26 cellular contexts compared by ENCODE assay signal in the genomic region with DNA sequence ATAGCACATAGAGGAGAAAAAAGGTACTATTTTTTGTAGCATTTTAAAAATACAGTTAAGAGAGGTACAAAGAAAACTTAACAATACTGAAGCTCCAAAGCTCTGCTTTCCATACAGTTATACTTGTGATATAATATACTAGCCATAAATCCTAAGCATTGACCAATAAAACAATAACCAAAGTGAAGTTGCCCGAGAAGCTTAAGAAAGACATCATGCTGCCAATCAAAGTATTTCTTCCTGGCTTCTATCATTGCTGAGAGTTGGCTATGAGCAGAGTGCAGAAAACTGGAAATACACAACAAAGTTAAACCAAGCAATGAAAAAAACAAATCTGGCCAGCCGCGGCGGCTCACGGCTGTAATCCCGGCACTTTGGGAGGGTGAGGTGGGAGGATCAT.
DNase-seq lines count a peak whose midpoint lies in the region; ATAC-seq, FAIRE-seq and TF ChIP-seq lines count a peak whose summit lies in the region.
"Had no signal": no experiment of that assay in that cellular context is flagged by ENCODE, and none has a peak within 500 bp of the region (broad histone marks: within the 10 kb centered on the region; RNA-seq: fewer than 3 reads in every experiment).

No MANE protein-coding gene starts in this region.

- H2AFZ ChIP-seq in mesenchymal stem cell (ENCODE audit: low read depth, low read length) (no peak overlapping the region), PC-9 (no peak overlapping the region)

- FAIRE-seq in GM12891 (lab: Jason Lieb, UNC) (no peak), GM19239 (lab: Jason Lieb, UNC) (no peak)
- FAIRE-seq: A204.1, G401.6 had no signal

- TF ChIP-seq POLR2A in heart left ventricle (IDR thresholded peaks at IDR 0.05) (no peak), GM12891 (IDR thresholded peaks at IDR 0.05; ENCODE audit: low read depth, low read length) (no peak)

- H3K4me3 ChIP-seq in right cardiac atrium (ENCODE audit: low read length) = peak overlapping the region; percentile 38
- peak overlapping the region in 1 of 12 donors; percentile 15 for H3K4me3 ChIP-seq in heart left ventricle
- peak overlapping the region; percentile 74 for H3K4me3 ChIP-seq in adipocyte (ENCODE audit: low read length)
- peak overlapping the region in 1 of 2 experiments; percentile 68 for H3K4me3 ChIP-seq in mesenchymal stem cell (ENCODE audit: insufficient read depth in 1 of 2, low read depth in 1 of 2, low read length in 2 of 2)
- no peak overlapping the region for H3K4me3 ChIP-seq in PC-9
- H3K4me3 ChIP-seq: HAP-1 had no signal

- no peak overlapping the region for H3K4me2 ChIP-seq in mesenchymal stem cell (ENCODE audit: low read length, poor library complexity, severe bottlenecking)
- no peak overlapping the region for H3K4me2 ChIP-seq in PC-9
- H3K4me2 ChIP-seq: KMS-11 had no signal

- intact Hi-C loops in right cardiac atrium (cut with DNase I) (no loop called here), heart left ventricle (cut with DNase I) (loop anchor here in 3 of 10 donors (5.0 kb wide), 3 partner anchors 78 to 173 kb away; a partner anchor contains a TSS), PC-9 (cut with micrococcal nuclease; ENCODE audit: unreplicated experiment) (no loop called here)

- BruUV-seq in PC-9 (replicated peaks; lab: Mats Ljungman, UMichigan) = no TSS peak

- no peak overlapping the region for H2AK5ac ChIP-seq in mesenchymal stem cell (ENCODE audit: low read length, severe bottlenecking)

- no peak overlapping the region for H3K14ac ChIP-seq in mesenchymal stem cell (ENCODE audit: low read length in 2 of 2)

- no peak for ATAC-seq in right cardiac atrium
- ATAC-seq in heart left ventricle = no peak

- H3K9me3 ChIP-seq in right cardiac atrium (ENCODE audit: control insufficient read depth, low read length) (no peaks in the 10 kb centered on the region), heart left ventricle (no peaks in the 10 kb centered on the region), adipocyte (ENCODE audit: control insufficient read depth, low read length) (no peaks in the 10 kb centered on the region), mesenchymal stem cell (ENCODE audit: control insufficient read depth, low read length) (no peaks in the 10 kb centered on the region), PC-9 (ENCODE audit: insufficient read depth, low read depth) (no peaks in the 10 kb centered on the region)
- H3K9me3 ChIP-seq: HAP-1 had no signal

- H3K36me3 ChIP-seq in heart left ventricle = no peaks in the 10 kb centered on the region
- H3K36me3 ChIP-seq in adipocyte (ENCODE audit: control insufficient read depth, insufficient read depth, low read length, severe bottlenecking) = no peaks in the 10 kb centered on the region
- H3K36me3 ChIP-seq in mesenchymal stem cell (ENCODE audit: control insufficient read depth in 1 of 2, insufficient read depth in 2 of 2, low read depth in 1 of 2, low read length in 2 of 2) = no peaks in the 10 kb centered on the region
- H3K36me3 ChIP-seq in PC-9 (ENCODE audit: low read depth) = 0 out of 2 replicates have a peak, but pooled peaks cover 5% of the 10 kb centered on the region
- H3K36me3 ChIP-seq: HAP-1 had no signal

- no peak overlapping the region for H3K23ac ChIP-seq in mesenchymal stem cell (ENCODE audit: low read length in 2 of 2)

- H2BK5ac ChIP-seq in mesenchymal stem cell (ENCODE audit: low read depth, low read length, poor library complexity, severe bottlenecking) = no peak overlapping the region

- H3F3A ChIP-seq in PC-9 (ENCODE audit: insufficient read depth, low read depth) = peaks cover 19% of the 10 kb centered on the region

- H2BK15ac ChIP-seq in mesenchymal stem cell (ENCODE audit: low read depth, poor library complexity, severe bottlenecking) = no peak overlapping the region

- H3K27ac ChIP-seq in right cardiac atrium (ENCODE audit: low read length) (no peak overlapping the region), heart left ventricle (no peak overlapping the region), mesenchymal stem cell (ENCODE audit: low read length, poor library complexity, severe bottlenecking) (no peak overlapping the region), PC-9 (no peak overlapping the region)
- H3K27ac ChIP-seq: HL-60, KMS-11 had no signal

- H3K9ac ChIP-seq in adipocyte (ENCODE audit: low read length) = peak overlapping the region; percentile 63
- peak overlapping the region; percentile 68 for H3K9ac ChIP-seq in mesenchymal stem cell (ENCODE audit: low read length)
- H3K9ac ChIP-seq: KMS-11 had no signal

- peaks cover 13% of the 10 kb centered on the region for H3K79me1 ChIP-seq in mesenchymal stem cell (replicated peaks; ENCODE audit: low read length, poor library complexity, severe bottlenecking)

- H4K91ac ChIP-seq in mesenchymal stem cell (ENCODE audit: low read length) = no peak overlapping the region

- POLR2A ChIA-PET in PC-9 (lab: Charles Lee; ENCODE audit: unreplicated experiment) = no interaction called here

- no peak overlapping the region for H3K18ac ChIP-seq in mesenchymal stem cell (ENCODE audit: low read depth in 1 of 2, low read length in 2 of 2)

- H3K9me2 ChIP-seq in PC-9 (ENCODE audit: insufficient read depth) = no peaks in the 10 kb centered on the region; the same call in 1 of the 2 replicates

- peak in 2 of 3 donors; percentile 28 to 55 for DNase-seq in right cardiac atrium
- DNase-seq in heart left ventricle = no peak
- DNase-seq in adipocyte (ENCODE audit: low read depth) = no peak
- DNase-seq in mesenchymal stem cell = no peak
- DNase-seq in PC-9 = no peak
- DNase-seq in GM12891 (ENCODE audit: insufficient read length, low spot score) = no peak
- no peak for DNase-seq in GM19239 (ENCODE audit: insufficient read length, low spot score)
- DNase-seq: C1 segment of cervical spinal cord; CD4-positive, alpha-beta memory T cell; COR-L47; GOT3; NCI-H1048; NCI-H1417; NCI-H1694; NCI-H2029 treated with DMSO at 0.1 percent for 48 hours; NCI-H446 treated with DMSO at 0.1 percent for 48 hours; NCI-H526; NCI-H82; NK-92 treated with Interleukin-12 subunit alpha and Interleukin-12 subunit beta, amount 100 ng/mL, for 24 hours; RPMI8226; SHP77 treated with DMSO at 0.1 percent for 48 hours had no signal

- peaks cover 31% of the 10 kb centered on the region for H4K20me1 ChIP-seq in PC-9 (ENCODE audit: insufficient read depth)

- no peak overlapping the region for H3K4ac ChIP-seq in mesenchymal stem cell (ENCODE audit: low read depth in 1 of 2, low read length in 2 of 2)

- CTCF ChIA-PET in PC-9 (lab: Charles Lee) = no interaction called here

- H4K8ac ChIP-seq in mesenchymal stem cell (ENCODE audit: low read length) = no peak overlapping the region

- H2BK120ac ChIP-seq in mesenchymal stem cell (ENCODE audit: low read depth, low read length) = no peak overlapping the region

- WGBS in right cardiac atrium = 62% methylated on average over 6 of the region's 6 CpGs
- WGBS in heart left ventricle, 4 donors = 51 to 64% (median 62%) methylated on average over 6 of the region's 6 CpGs
- 81% methylated on average over 4 of the region's 6 CpGs for WGBS in mesenchymal stem cell

- no peaks in the 10 kb centered on the region for H3K27me3 ChIP-seq in right cardiac atrium (ENCODE audit: control insufficient read depth, insufficient read depth)
- no peaks in the 10 kb centered on the region for H3K27me3 ChIP-seq in heart left ventricle
- H3K27me3 ChIP-seq in adipocyte (replicated peaks; ENCODE audit: control insufficient read depth, insufficient read depth, low read length) = no peaks in the 10 kb centered on the region
- H3K27me3 ChIP-seq in mesenchymal stem cell (ENCODE audit: control insufficient read depth in 1 of 2, insufficient read depth in 1 of 2, low read length in 2 of 2) = no peaks in the 10 kb centered on the region
- no peaks in the 10 kb centered on the region for H3K27me3 ChIP-seq in PC-9 (ENCODE audit: insufficient read depth, low read depth)

- TF ChIP-seq CTCF in heart left ventricle (IDR thresholded peaks at IDR 0.05) = no peak
- no peak for TF ChIP-seq CTCF in PC-9 (conservative IDR thresholded peaks at IDR 0.05)

- H3K79me2 ChIP-seq in PC-9 (ENCODE audit: low read depth) = peaks cover 78% of the 10 kb centered on the region

- H2BK12ac ChIP-seq in mesenchymal stem cell (ENCODE audit: low read length in 2 of 2) = no peak overlapping the region

- H3K4me1 ChIP-seq in right cardiac atrium (ENCODE audit: control insufficient read depth, insufficient read depth, low read length) (no peaks in the 10 kb centered on the region), heart left ventricle (peaks cover 0 to 13% (median 0%) of the 10 kb centered on the region in 12 donors), adipocyte (ENCODE audit: control insufficient read depth, insufficient read depth, low read length) (peaks cover 13% of the 10 kb centered on the region), mesenchymal stem cell (ENCODE audit: control insufficient read depth, insufficient read depth, low read depth, low read length) (peaks cover 3% of the 10 kb centered on the region), PC-9 (replicated peaks; ENCODE audit: insufficient read depth) (no peaks in the 10 kb centered on the region)

TF ChIP-seq in GM12891, 5 proteins besides CTCF, POLR2A, EP300 and RAD21:
- TF ChIP-seq TAF1 (IDR thresholded peaks at IDR 0.05; ENCODE audit: low read depth, low read length) (no peak), PAX5 (IDR thresholded peaks at IDR 0.05; ENCODE audit: insufficient read depth, low read length, severe bottlenecking) (no peak), SPI1 (IDR thresholded peaks at IDR 0.05; ENCODE audit: low read depth, low read length) (no peak), POLR2AphosphoS5 (IDR thresholded peaks at IDR 0.05; ENCODE audit: low read depth, low read length) (no peak), POU2F2 (IDR thresholded peaks at IDR 0.05; ENCODE audit: low read depth, low read length) (no peak)

Comparison
In these comparisons a context has a peak if more than half of its experiments do, and no peak if none do; other contexts are left out.
1. DNase-seq: peak in right cardiac atrium (2 of 3); none in heart left ventricle (0 of 5), adipocyte (single experiment), mesenchymal stem cell (single experiment), PC-9 (0 of 2), GM12891 (single experiment) and GM19239 (single experiment).